Comparison of ENCODE assay signal across 1 cellular context in genomic region chr15:63157891-63158431, GRCh38.
TF ChIP-seq lines count a peak whose summit lies in the region.

No MANE protein-coding gene starts in this region.

TF ChIP-seq in A549, 52 proteins besides CTCF, POLR2A, EP300 and RAD21 (continued from another document):
- TF ChIP-seq HMGXB4 (CRISPR knock-in tag; IDR thresholded peaks at IDR 0.05; ENCODE audit: borderline replicate concordance) = no peak
